ENCODE assay signal across 10 cellular contexts in the genomic region with DNA sequence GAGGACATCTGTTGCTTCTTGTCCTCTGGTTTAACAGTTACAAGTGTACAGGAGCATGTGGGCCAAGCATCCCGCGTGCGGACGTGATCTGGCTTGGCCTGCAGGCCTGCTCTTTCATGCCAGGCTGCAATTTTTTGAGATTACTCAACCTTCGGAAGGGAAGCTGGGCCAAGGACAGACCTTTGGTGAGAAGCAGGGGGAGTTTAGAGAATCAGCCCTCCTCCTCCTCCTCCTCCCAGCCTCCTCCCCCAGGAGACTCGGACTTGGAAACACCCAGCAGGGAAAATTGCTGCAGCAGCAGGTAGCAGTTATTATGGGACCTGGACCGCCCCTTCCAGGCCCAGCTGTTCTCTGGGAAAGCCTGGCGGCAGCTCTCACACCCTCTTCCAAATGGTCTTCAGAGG. TPM values are rescaled to one million over a fixed set of nuclear protein-coding genes. Genes with fewer than 3 reads are reported as not detected.
DNase-seq lines count a peak whose midpoint lies in the region; ATAC-seq and TF ChIP-seq lines count a peak whose summit lies in the region.
"Had no signal": no experiment of that assay in that cellular context is flagged by ENCODE, and none has a peak within 500 bp of the region (broad histone marks: within the 10 kb centered on the region; RNA-seq: fewer than 3 reads in every experiment).

No MANE protein-coding gene starts in this region.

- TF ChIP-seq EP300 in Ishikawa (IDR thresholded peaks at IDR 0.05; ENCODE audit: borderline replicate concordance) = peak; percentile 79

- peaks cover 25% of the 10 kb centered on the region for H3K27me3 Mint-ChIP-seq in progenitor cell of endocrine pancreas

- WGBS in body of pancreas, 2 donors = 45 to 51% methylated on average over 5 to 8 of the region's 8 CpGs
- WGBS in lower leg skin, 2 donors = 16 to 32% methylated on average over 7 of the region's 8 CpGs

- H3K4me3 ChIP-seq in body of pancreas (no peak overlapping the region), lower leg skin (ENCODE audit: low read depth, poor library complexity, severe bottlenecking) (no peak overlapping the region)

- H3K27ac ChIP-seq in body of pancreas = peak overlapping the region in 3 of 4 donors; percentile 7 to 56 (median 26)

- H3K36me3 ChIP-seq in body of pancreas (replicated peaks in 1 of 2; ENCODE audit: insufficient read depth in 1 of 2, low read depth in 2 of 2) = no peaks in the 10 kb centered on the region

- no peak overlapping the region for H3K4me3 Mint-ChIP-seq in progenitor cell of endocrine pancreas (ENCODE audit: low read depth)

- peaks cover 26% of the 10 kb centered on the region for H3K4me1 ChIP-seq in body of pancreas

- no peak overlapping the region for H3K27ac Mint-ChIP-seq in progenitor cell of endocrine pancreas

- TF ChIP-seq POLR2A in body of pancreas (IDR thresholded peaks at IDR 0.05) = no peak
- TF ChIP-seq POLR2A in lower leg skin (IDR thresholded peaks at IDR 0.05) = no peak

- H3K9me3 ChIP-seq in body of pancreas = no peaks in the 10 kb centered on the region

- no peaks in the 10 kb centered on the region for H3K4me1 Mint-ChIP-seq in progenitor cell of endocrine pancreas (ENCODE audit: low read depth)

- no peak for TF ChIP-seq RAD21 in Ishikawa (IDR thresholded peaks at IDR 0.05; ENCODE audit: low read depth)

- ATAC-seq in body of pancreas (peak; percentile 79), HG02798 (IDR thresholded peaks at IDR 0.05; ENCODE audit: poor library complexity, unreplicated experiment) (no peak)

- no peaks in the 10 kb centered on the region for H3K9me3 Mint-ChIP-seq in progenitor cell of endocrine pancreas (ENCODE audit: low read depth)

- no peak for TF ChIP-seq CTCF in body of pancreas (IDR thresholded peaks at IDR 0.05)
- no peak for TF ChIP-seq CTCF in lower leg skin (IDR thresholded peaks at IDR 0.05)
- no peak for TF ChIP-seq CTCF in progenitor cell of endocrine pancreas (IDR thresholded peaks at IDR 0.05; ENCODE audit: unreplicated experiment)

- DNase-seq in A172 (ENCODE audit: low spot score) = peak; percentile 74
- DNase-seq in body of pancreas = peak; percentile 41 to 70 (median 61)
- peak; percentile 87 to 94 for DNase-seq in lower leg skin (ENCODE audit: low spot score in 2 of 2)
- DNase-seq in progenitor cell of endocrine pancreas (ENCODE audit: low spot score, unreplicated experiment) = no peak
- no peak for DNase-seq in activated naive CD4-positive, alpha-beta T cell treated with anti-CD3 and anti-CD28 coated beads, Interleukin-2, amount 50 U/mL, for 16 hours
- no peak for DNase-seq in activated CD4-positive, alpha-beta T cell treated with anti-CD3 and anti-CD28 coated beads for 4 hours
- DNase-seq: cortex of kidney, NCI-H1105 treated with DMSO at 0.1 percent for 48 hours had no signal

- H3K36me3 Mint-ChIP-seq in progenitor cell of endocrine pancreas (ENCODE audit: insufficient read depth) = no peaks in the 10 kb centered on the region

- intact Hi-C loops in body of pancreas (cut with DNase I) (no loop called here), lower leg skin (cut with DNase I; ENCODE audit: low total_unique reads) (no loop called here)

- H3K27me3 ChIP-seq in body of pancreas = no peaks in the 10 kb centered on the region

TF ChIP-seq in Ishikawa, 13 proteins besides CTCF, POLR2A, EP300 and RAD21:
- peak; percentile 78 for TF ChIP-seq CEBPB (IDR thresholded peaks at IDR 0.05)
- TF ChIP-seq EGR1 (IDR thresholded peaks at IDR 0.05) = no peak
- 0 out of 2 replicates have a peak, but pooled peaks have one; percentile 8 for TF ChIP-seq ZBTB7A (IDR thresholded peaks at IDR 0.05; ENCODE audit: low read depth)
- no peak for TF ChIP-seq FOXM1 (IDR thresholded peaks at IDR 0.05; ENCODE audit: borderline replicate concordance, low read depth)
- peak; percentile 91 for TF ChIP-seq TCF12 (IDR thresholded peaks at IDR 0.05; ENCODE audit: low read depth)
- TF ChIP-seq NFIC (IDR thresholded peaks at IDR 0.05) = peak; percentile 88
- peak; percentile 68 for TF ChIP-seq TEAD4 (IDR thresholded peaks at IDR 0.05)
- TF ChIP-seq YY1 (IDR thresholded peaks at IDR 0.05; ENCODE audit: low read depth) = no peak
- TF ChIP-seq, protein P1, sequence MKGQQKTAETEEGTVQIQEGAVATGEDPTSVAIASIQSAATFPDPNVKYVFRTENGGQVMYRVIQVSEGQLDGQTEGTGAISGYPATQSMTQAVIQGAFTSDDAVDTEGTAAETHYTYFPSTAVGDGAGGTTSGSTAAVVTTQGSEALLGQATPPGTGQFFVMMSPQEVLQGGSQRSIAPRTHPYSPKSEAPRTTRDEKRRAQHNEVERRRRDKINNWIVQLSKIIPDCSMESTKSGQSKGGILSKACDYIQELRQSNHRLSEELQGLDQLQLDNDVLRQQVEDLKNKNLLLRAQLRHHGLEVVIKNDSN (IDR thresholded peaks at IDR 0.05) = peak; percentile 20; the same call in 1 of the 2 replicates
- TF ChIP-seq CREB1 (IDR thresholded peaks at IDR 0.05; ENCODE audit: low read depth) = no peak
- no peak for TF ChIP-seq REST (IDR thresholded peaks at IDR 0.05; ENCODE audit: low read depth)
- no peak for TF ChIP-seq TAF1 (IDR thresholded peaks at IDR 0.05; ENCODE audit: low read depth)
- peak; percentile 80 for TF ChIP-seq MAX (IDR thresholded peaks at IDR 0.05)

RNA-seq across cellular contexts. Expression of gene KLHL36, which starts 5.1 kb away (rescaled TPM):
- total RNA-seq in A172 (2014; rRNA removed; shearing (Covaris generic)) = 38.0 and 46.3 TPM in 2 replicates
- 10 to 100 TPM; 39.7 to 50.8 TPM for total RNA-seq in body of pancreas
- total RNA-seq in lower leg skin = 10 to 100 TPM; 49.0 to 73.0 (median 65.8) TPM
- total RNA-seq in progenitor cell of endocrine pancreas = 43.2 and 46.7 TPM in 2 replicates

RNA-seq across cellular contexts. Expression of gene COTL1, which starts 25.3 kb away (rescaled TPM):
- 275 and 295 TPM in 2 replicates for total RNA-seq in A172 (2014; rRNA removed; shearing (Covaris generic))
- total RNA-seq in body of pancreas (10 to 100 TPM; 19.7 to 20.4 TPM), lower leg skin (10 to 100 TPM in 2 of 4 donors, 1 to 10 TPM in 2; 6.5 to 25.7 (median 9.8) TPM), progenitor cell of endocrine pancreas (37.6 and 40.6 TPM in 2 replicates)

RNA-seq across cellular contexts. Expression of gene USP10, which starts 56.6 kb away (rescaled TPM):
- total RNA-seq in A172 (2014; rRNA removed; shearing (Covaris generic)) = 76.5 and 106 TPM in 2 replicates
- 10 to 100 TPM; 24.6 to 32.3 TPM for total RNA-seq in body of pancreas
- total RNA-seq in lower leg skin = 10 to 100 TPM; 54.3 to 69.0 (median 60.7) TPM
- 124 and 139 TPM in 2 replicates for total RNA-seq in progenitor cell of endocrine pancreas

Comparison
In these comparisons a context has a peak if more than half of its experiments do, and no peak if none do; other contexts are left out.
1. DNase-seq: peak in A172 (single experiment), body of pancreas (4 of 4) and lower leg skin (2 of 2); none in progenitor cell of endocrine pancreas (single experiment), activated naive CD4-positive, alpha-beta T cell treated with anti-CD3 and anti-CD28 coated beads, Interleukin-2, amount 50 U/mL, for 16 hours (single experiment) and activated CD4-positive, alpha-beta T cell treated with anti-CD3 and anti-CD28 coated beads for 4 hours (0 of 2).